17 cellular contexts compared by ENCODE assay signal in the genomic region with DNA sequence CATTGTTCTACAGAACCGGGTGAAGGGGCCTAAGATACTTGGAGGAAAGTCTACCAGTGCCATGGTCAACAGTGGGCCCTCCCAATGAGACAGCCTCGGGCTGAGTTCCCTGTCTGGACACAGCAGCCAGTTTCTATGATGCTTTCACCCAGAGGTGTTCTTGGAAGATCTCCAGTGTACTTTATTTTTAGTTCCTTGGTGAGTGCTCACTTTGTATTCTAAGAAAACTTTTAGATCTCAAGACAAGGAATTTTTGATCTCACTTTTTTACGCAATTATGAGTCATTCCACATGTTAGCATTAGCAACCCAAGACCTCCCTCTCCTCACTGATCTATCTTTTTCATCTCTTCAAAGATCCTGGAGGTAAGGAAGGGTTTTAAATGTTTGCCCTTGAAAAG.
DNase-seq lines count a peak whose midpoint lies in the region; ATAC-seq and TF ChIP-seq lines count a peak whose summit lies in the region.
"Had no signal": no experiment of that assay in that cellular context is flagged by ENCODE, and none has a peak within 500 bp of the region (broad histone marks: within the 10 kb centered on the region; RNA-seq: fewer than 3 reads in every experiment).

No MANE protein-coding gene starts in this region.

- peak overlapping the region; percentile 51 to 62 for H3K27ac ChIP-seq in ascending aorta
- H3K27ac ChIP-seq: BLaER1 treated with 17β-estradiol and CSF1 and Interleukin-3, amounts not matched to agents 10 nM and 100 nM had no signal

- H3K36me3 Mint-ChIP-seq in immature natural killer cell, result no peaks in the 10 kb centered on the region
- H3K36me3 Mint-ChIP-seq: memory B cell had no signal

- no peaks in the 10 kb centered on the region for H3K9me3 ChIP-seq in ascending aorta

- H3K4me3 Mint-ChIP-seq in immature natural killer cell, result no peak overlapping the region
- H3K4me3 Mint-ChIP-seq: brain, memory B cell had no signal

- H3K27me3 ChIP-seq in ascending aorta, result no peaks in the 10 kb centered on the region
- H3K27me3 ChIP-seq: BLaER1 treated with 17β-estradiol and CSF1 and Interleukin-3, amounts not matched to agents 10 nM and 100 nM had no signal

- ATAC-seq in HG03432 (IDR thresholded peaks at IDR 0.05; ENCODE audit: unreplicated experiment), result no peak

- H3K4me1 ChIP-seq in ascending aorta, result peaks cover 9 to 15% of the 10 kb centered on the region in 2 donors
- H3K4me1 ChIP-seq: BLaER1 treated with 17β-estradiol and CSF1 and Interleukin-3, amounts not matched to agents 10 nM and 100 nM had no signal

- no peaks in the 10 kb centered on the region for H3K4me1 Mint-ChIP-seq in immature natural killer cell
- H3K4me1 Mint-ChIP-seq: memory B cell had no signal

- intact Hi-C loops in ascending aorta (cut with DNase I), result loop anchor here (5.0 kb wide), 1 partner anchor 96 kb away; no protein-coding TSS in a partner anchor

- no peaks in the 10 kb centered on the region for H3K9me3 Mint-ChIP-seq in immature natural killer cell
- H3K9me3 Mint-ChIP-seq: memory B cell had no signal

- no peaks in the 10 kb centered on the region for H3K36me3 ChIP-seq in ascending aorta
- H3K36me3 ChIP-seq: BLaER1 treated with 17β-estradiol and CSF1 and Interleukin-3, amounts not matched to agents 10 nM and 100 nM had no signal

- H3K4me3 ChIP-seq in ascending aorta, result no peak overlapping the region
- H3K4me3 ChIP-seq: BLaER1 treated with 17β-estradiol and CSF1 and Interleukin-3, amounts not matched to agents 10 nM and 100 nM had no signal

- peak; percentile 62 for DNase-seq in AG08396 (ENCODE audit: low spot score)
- DNase-seq in HS-5 (ENCODE audit: low read depth), result peak; percentile 53
- no peak for DNase-seq in ascending aorta (ENCODE audit: low spot score in 2 of 2)
- DNase-seq in iris pigment epithelial cell (ENCODE audit: low read depth), result peak; percentile 90
- DNase-seq in immature natural killer cell, result no peak
- no peak for DNase-seq in mesenteric fat pad (ENCODE audit: low spot score)
- no peak for DNase-seq in inferior parietal cortex (ENCODE audit: extremely low spot score)
- DNase-seq: activated CD4-positive, CD25-positive, alpha-beta regulatory T cell treated with anti-CD3 and anti-CD28 coated beads, Interleukin-2, amount 50 U/mL, for 72 hours; activated naive CD4-positive, alpha-beta T cell; NCI-H2081; NCI-H69; retina; stimulated activated CD4-positive, alpha-beta T cell treated with anti-CD3 and anti-CD28 coated beads, Interleukin-2, amount 100 ng/mL, for 24 hours had no signal

- no peak for TF ChIP-seq CTCF in ascending aorta (IDR thresholded peaks at IDR 0.05)

- peaks cover 0 to 16% (median 7%) of the 10 kb centered on the region in 3 donors for H3K27me3 Mint-ChIP-seq in immature natural killer cell (ENCODE audit: low read depth in 3 of 3)
- H3K27me3 Mint-ChIP-seq: memory B cell had no signal

- no peak overlapping the region for H3K27ac Mint-ChIP-seq in immature natural killer cell
- H3K27ac Mint-ChIP-seq: brain, memory B cell had no signal

Comparison
In these comparisons a context has a peak if more than half of its experiments do, and no peak if none do; other contexts are left out.
1. DNase-seq: peak in AG08396 (single experiment), HS-5 (single experiment) and iris pigment epithelial cell (single experiment); none in ascending aorta (0 of 2), immature natural killer cell (0 of 3), mesenteric fat pad (single experiment) and inferior parietal cortex (single experiment).